Comparison of ENCODE assay signal across 8 cellular contexts in the genomic region with DNA sequence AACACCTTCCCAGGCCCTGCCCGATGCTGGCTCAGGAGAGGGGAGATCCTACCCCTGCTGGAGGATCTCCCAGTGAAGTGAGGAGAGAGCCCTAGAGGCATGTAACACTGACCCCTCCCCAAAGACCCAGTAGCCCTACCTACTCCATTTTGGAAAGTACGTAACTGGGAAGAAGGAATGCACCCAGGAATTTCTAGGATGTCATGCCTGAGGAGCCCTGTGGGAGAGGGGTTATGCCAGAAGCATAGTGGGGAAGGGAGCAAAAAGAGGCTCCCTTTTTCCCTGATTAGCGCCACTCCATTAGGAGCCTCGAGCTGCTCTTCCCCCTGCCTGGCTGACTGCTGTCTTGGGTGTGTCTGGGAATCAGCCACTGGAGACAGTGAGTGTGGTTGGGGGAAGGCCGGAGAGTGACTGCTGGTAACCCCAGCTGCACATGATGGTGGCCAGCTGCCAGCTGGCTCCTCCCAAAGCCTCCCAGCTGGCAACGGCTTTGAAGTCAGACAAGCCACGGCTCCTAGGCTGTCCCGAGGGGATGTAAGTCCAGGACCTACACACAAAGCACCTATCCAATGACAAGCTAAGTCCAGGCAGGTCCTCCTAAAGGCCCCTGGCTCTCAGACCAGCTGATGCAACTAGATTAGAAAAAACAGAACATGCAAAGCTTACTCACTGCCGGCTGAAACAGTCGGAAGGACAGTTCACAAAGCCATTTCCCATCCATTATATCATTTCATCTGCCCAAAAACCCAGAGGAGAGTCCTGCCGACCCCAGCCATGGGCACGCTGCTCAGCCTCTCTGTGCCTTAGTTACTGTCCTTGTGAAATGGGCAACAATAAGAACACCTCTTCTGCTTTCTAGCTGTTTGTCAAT.
A peak's percentile ranks its signal among the peaks of the same experiment; 100 is the strongest.
DNase-seq lines count a peak whose midpoint lies in the region; TF ChIP-seq lines count a peak whose summit lies in the region.

No MANE protein-coding gene starts in this region.

- H3K9me2 ChIP-seq in Loucy (replicated peaks; ENCODE audit: low read depth, low read length), result no peaks in the 10 kb centered on the region

- H3K36me3 ChIP-seq in Loucy (ENCODE audit: insufficient read depth, low read length) (no peaks in the 10 kb centered on the region), endodermal cell (ENCODE audit: control insufficient read depth, insufficient read depth, low read length) (no peaks in the 10 kb centered on the region), mesendoderm (ENCODE audit: control insufficient read depth, insufficient read depth, low read length) (no peaks in the 10 kb centered on the region), transverse colon (no peaks in the 10 kb centered on the region)

- H2AK5ac ChIP-seq in mesendoderm (ENCODE audit: low read length), result no peak overlapping the region

- in situ Hi-C loops in transverse colon (cut with MboI; ENCODE audit: low pct_ligation_motif_present in 1 of 4, low pct_unique_long_range_greater_than_20kb in 1 of 4, low sequenced_read_pairs in 3 of 4), result loop anchor here in 1 of 4 donors (10.0 kb wide), 1 partner anchor 90 kb away; no protein-coding TSS in a partner anchor

- H3K27me3 ChIP-seq in Loucy (ENCODE audit: insufficient read depth, low read length, poor library complexity, severe bottlenecking), result no peaks in the 10 kb centered on the region
- no peaks in the 10 kb centered on the region for H3K27me3 ChIP-seq in endodermal cell (ENCODE audit: control insufficient read depth, insufficient read depth, low read length, poor library complexity, severe bottlenecking)
- no peaks in the 10 kb centered on the region for H3K27me3 ChIP-seq in mesendoderm (ENCODE audit: insufficient read depth, low read length, poor library complexity)
- no peaks in the 10 kb centered on the region for H3K27me3 ChIP-seq in transverse colon

- H3K27ac Mint-ChIP-seq in endodermal cell, result no peak overlapping the region

- 70 to 87% methylated on average over 8 to 11 of the region's 12 CpGs for WGBS in endodermal cell (ENCODE audit: insufficient coverage in 1 of 2, insufficient read length in 1 of 2), 2 experiments
- WGBS in mesendoderm (ENCODE audit: extremely low coverage, insufficient coverage, low lambda C conversion rate), result no CpG with 5 or more reads among the region's 12 CpGs
- WGBS in transverse colon (ENCODE audit: low coverage in 1 of 2), 2 donors, result 11 to 23% methylated on average over 5 to 12 of the region's 12 CpGs

- no peak overlapping the region for H2BK120ac ChIP-seq in mesendoderm (ENCODE audit: low read depth, low read length)

- peak; percentile 73 for TF ChIP-seq EP300 in transverse colon (IDR thresholded peaks at IDR 0.05; ENCODE audit: low read depth)

- no peak overlapping the region for H4K5ac ChIP-seq in mesendoderm (ENCODE audit: low read length)

- H3K36me3 Mint-ChIP-seq in endodermal cell (ENCODE audit: low read depth), result no peaks in the 10 kb centered on the region

- DNase-seq in GF-D8 (lab: John Stamatoyannopoulos, UW), result peak; percentile 70
- peak; percentile 67 for DNase-seq in RKO (ENCODE audit: low spot score)
- peak; percentile 65 for DNase-seq in endodermal cell
- peak; percentile 55 for DNase-seq in mesendoderm
- DNase-seq in transverse colon, result peak; percentile 93
- DNase-seq in activated CD4-positive, alpha-beta T cell treated with anti-CD3 and anti-CD28 coated beads, Interleukin-2, amount 50 U/mL, for 48 hours, result no peak
- DNase-seq in stimulated activated naive CD4-positive, alpha-beta T cell treated with Interleukin-2 at 50 U/mL for 16 hours (lab: John Stamatoyannopoulos, UW), result no peak

- no peak overlapping the region for H2BK15ac ChIP-seq in mesendoderm (replicated peaks; ENCODE audit: low read depth)

- no peaks in the 10 kb centered on the region for H3F3A ChIP-seq in Loucy (ENCODE audit: low read depth)

- no peak overlapping the region for H3K4me3 ChIP-seq in Loucy (ENCODE audit: low read length, poor library complexity, severe bottlenecking)
- no peak overlapping the region for H3K4me3 ChIP-seq in endodermal cell (ENCODE audit: low read length)
- H3K4me3 ChIP-seq in mesendoderm (ENCODE audit: low read length), result no peak overlapping the region
- peak overlapping the region in 1 of 4 donors; percentile 5 for H3K4me3 ChIP-seq in transverse colon

- H3K56ac ChIP-seq in mesendoderm (ENCODE audit: low read length), result peak overlapping the region; percentile 11

- H3K9me3 ChIP-seq in Loucy (ENCODE audit: insufficient read depth, low read depth, low read length) (no peaks in the 10 kb centered on the region), endodermal cell (ENCODE audit: control insufficient read depth, low read length) (peaks cover 8% of the 10 kb centered on the region), transverse colon (no peaks in the 10 kb centered on the region)

- H3K27me3 Mint-ChIP-seq in endodermal cell (ENCODE audit: insufficient read depth), result peaks cover 3% of the 10 kb centered on the region

- H3K4me3 Mint-ChIP-seq in endodermal cell, result no peak overlapping the region

- peak overlapping the region; percentile 69 for H3K27ac ChIP-seq in endodermal cell (ENCODE audit: low read depth, low read length)
- no peak overlapping the region for H3K27ac ChIP-seq in mesendoderm (ENCODE audit: low read depth, low read length)
- H3K27ac ChIP-seq in transverse colon, result peak overlapping the region; percentile 80 to 88 (median 86)

- TF ChIP-seq CTCF in Loucy (conservative IDR thresholded peaks at IDR 0.05; ENCODE audit: low read length) (no peak), endodermal cell (conservative IDR thresholded peaks at IDR 0.05) (no peak), transverse colon (IDR thresholded peaks at IDR 0.05) (peak in 1 of 5 experiments; percentile 32)

- H3K79me1 ChIP-seq in mesendoderm (ENCODE audit: low read length), result no peaks in the 10 kb centered on the region

- H3K9ac ChIP-seq in Loucy (ENCODE audit: low read depth, low read length, poor library complexity, severe bottlenecking) (no peak overlapping the region), endodermal cell (ENCODE audit: extremely low read depth, low read length, poor library complexity, severe bottlenecking) (no peak overlapping the region), mesendoderm (ENCODE audit: low read length) (no peak overlapping the region)

- H3K4me1 Mint-ChIP-seq in endodermal cell, result peaks cover 27% of the 10 kb centered on the region

- intact Hi-C loops in transverse colon (cut with DNase I; ENCODE audit: low total_unique reads), result loop anchor here (5.0 to 10.0 kb wide), 3 partner anchors 72 to 140 kb away; a partner anchor contains a TSS

- no peak overlapping the region for H4K8ac ChIP-seq in mesendoderm (ENCODE audit: low read depth, low read length)

- H3K79me2 ChIP-seq in Loucy (ENCODE audit: insufficient read depth, low read length), result no peaks in the 10 kb centered on the region
- no peaks in the 10 kb centered on the region for H3K79me2 ChIP-seq in mesendoderm (ENCODE audit: control insufficient read depth, insufficient read depth, low read length)

- no peak overlapping the region for H3K4ac ChIP-seq in mesendoderm (ENCODE audit: low read depth, low read length)

- H4K20me1 ChIP-seq in Loucy (ENCODE audit: insufficient read depth, low read length, poor library complexity, severe bottlenecking), result no peaks in the 10 kb centered on the region

- peak; percentile 59 for TF ChIP-seq POLR2A in transverse colon (IDR thresholded peaks at IDR 0.05)

- H2BK5ac ChIP-seq in mesendoderm (ENCODE audit: low read length), result no peak overlapping the region

- peaks cover 24% of the 10 kb centered on the region for H3K4me1 ChIP-seq in Loucy (ENCODE audit: insufficient read depth, low read length, poor library complexity, severe bottlenecking)
- H3K4me1 ChIP-seq in endodermal cell (ENCODE audit: control insufficient read depth, insufficient read depth, low read length), result peaks cover 16% of the 10 kb centered on the region
- no peaks in the 10 kb centered on the region for H3K4me1 ChIP-seq in mesendoderm (ENCODE audit: control insufficient read depth, low read depth, low read length)
- H3K4me1 ChIP-seq in transverse colon, result peaks cover 23 to 32% (median 26%) of the 10 kb centered on the region in 4 donors

- peaks cover 14% of the 10 kb centered on the region for H3K9me3 Mint-ChIP-seq in endodermal cell

- no peak overlapping the region for H3K23ac ChIP-seq in mesendoderm (ENCODE audit: low read length)

- no peak overlapping the region for H3K4me2 ChIP-seq in Loucy (ENCODE audit: low read depth, low read length, poor library complexity, severe bottlenecking)
- no peak overlapping the region for H3K4me2 ChIP-seq in mesendoderm (ENCODE audit: low read length)

- H3K18ac ChIP-seq in mesendoderm (ENCODE audit: low read length), result no peak overlapping the region

- H2AFZ ChIP-seq in Loucy (ENCODE audit: low read length), result peak overlapping the region; percentile 42; the same call in 1 of the 2 replicates

Comparison
In these comparisons a context has a peak if more than half of its experiments do, and no peak if none do; other contexts are left out.
1. DNase-seq: peak in GF-D8 (single experiment), RKO (single experiment), endodermal cell (single experiment), mesendoderm (single experiment) and transverse colon (single experiment); none in activated CD4-positive, alpha-beta T cell treated with anti-CD3 and anti-CD28 coated beads, Interleukin-2, amount 50 U/mL, for 48 hours (0 of 2) and stimulated activated naive CD4-positive, alpha-beta T cell treated with Interleukin-2 at 50 U/mL for 16 hours (single experiment).